29 cellular contexts compared by ENCODE assay signal in genomic region chr2:8509613-8510012, GRCh38.
"Had no signal": no experiment of that assay in that cellular context is flagged by ENCODE, and none has a peak within 500 bp of the region (broad histone marks: within the 10 kb centered on the region; RNA-seq: fewer than 3 reads in every experiment).

No MANE protein-coding gene starts in this region.

- H3K27me3 Mint-ChIP-seq: activated CD4-positive, alpha-beta T cell treated with anti-CD3 and anti-CD28 coated beads, Interleukin-2, amount 10 ng/mL, durations not matched to agents 7 days and 5 days; activated CD8-positive, alpha-beta memory T cell treated with anti-CD3 and anti-CD28 coated beads, Interleukin-2, amount 10 ng/mL, durations not matched to agents 7 days and 5 days; activated naive CD8-positive, alpha-beta T cell treated with anti-CD3 and anti-CD28 coated beads for 36 hours had no signal

- H3K27ac Mint-ChIP-seq: activated CD8-positive, alpha-beta memory T cell treated with anti-CD3 and anti-CD28 coated beads, Interleukin-2, amount 10 ng/mL, durations not matched to agents 7 days and 5 days; activated naive CD8-positive, alpha-beta T cell treated with anti-CD3 and anti-CD28 coated beads for 36 hours; T-helper 2 cell treated with Interferon-gamma antibody and Interleukin-4, amounts not matched to agents 5 μg/mL and 100 μg/mL, for 36 hours had no signal

- H3K27me3 ChIP-seq: adrenal gland, brain microvascular endothelial cell, SJSA1 had no signal

- H3K36me3 ChIP-seq: adrenal gland, brain microvascular endothelial cell, SJSA1 had no signal

- H3K4me3 Mint-ChIP-seq: activated CD4-positive, alpha-beta T cell treated with anti-CD3 and anti-CD28 coated beads, Interleukin-2, amount 10 ng/mL, durations not matched to agents 7 days and 5 days; activated CD8-positive, alpha-beta memory T cell treated with anti-CD3 and anti-CD28 coated beads, Interleukin-2, amount 10 ng/mL, durations not matched to agents 7 days and 5 days; activated naive CD8-positive, alpha-beta T cell treated with anti-CD3 and anti-CD28 coated beads for 36 hours; T-helper 1 cell treated with Interleukin-12 subunit alpha and Interleukin-12 subunit beta and Interleukin-4 antibody, amounts not matched to agents 30 μg/mL and 1 μg/mL, for 36 hours; T-helper 2 cell treated with Interferon-gamma antibody and Interleukin-4, amounts not matched to agents 5 μg/mL and 100 μg/mL, for 36 hours had no signal

- H3K4me3 ChIP-seq: adrenal gland, K562, SJSA1 had no signal

- DNase-seq: activated CD4-positive, alpha-beta T cell treated with anti-CD3 and anti-CD28 coated beads, Interleukin-2, amount 10 ng/mL, durations not matched to agents 7 days and 5 days; activated CD4-positive, alpha-beta T cell treated with anti-CD3 and anti-CD28 coated beads, Interleukin-2, amount 50 U/mL, for 48 hours; activated CD8-positive, alpha-beta memory T cell treated with anti-CD3 and anti-CD28 coated beads for 24 hours; activated CD8-positive, alpha-beta memory T cell treated with anti-CD3 and anti-CD28 coated beads, Interleukin-2, amount 10 ng/mL, durations not matched to agents 7 days and 5 days; activated CD8-positive, alpha-beta memory T cell treated with anti-CD3 and anti-CD28 coated beads, Interleukin-2, amount 50 U/mL, for 48 hours; activated effector memory CD4-positive, alpha-beta T cell treated with anti-CD3 and anti-CD28 coated beads, Interleukin-2, amount 50 U/mL, for 16 hours; activated naive CD4-positive, alpha-beta T cell; activated naive CD4-positive, alpha-beta T cell treated with anti-CD3 and anti-CD28 coated beads, Interleukin-2, amount 50 U/mL, for 16 hours; activated naive CD8-positive, alpha-beta T cell treated with anti-CD3 and anti-CD28 coated beads for 36 hours; activated T-cell treated with anti-CD3 and anti-CD28 coated beads, Interleukin-2, amount 50 U/mL, for 48 hours; adrenal gland; brain microvascular endothelial cell; IMR-90; NCI-H1105; NCI-H1417 treated with DMSO at 0.1 percent for 48 hours; NCI-H187 treated with DMSO at 0.1 percent for 48 hours; NCI-H2081; NCI-H226; NCI-H446 treated with DMSO at 0.1 percent for 48 hours; NCI-H524; NCI-H69; NCI-H82; SHP77 treated with DMSO at 0.1 percent for 48 hours; SK-N-SH had no signal

- ATAC-seq: activated CD8-positive, alpha-beta memory T cell treated with anti-CD3 and anti-CD28 coated beads, Interleukin-2, amount 10 ng/mL, durations not matched to agents 7 days and 5 days; K562; Panc1 had no signal

- H3K9me3 ChIP-seq: adrenal gland, SJSA1, SK-N-SH had no signal

- H3K27ac ChIP-seq: adrenal gland, brain microvascular endothelial cell, SJSA1 had no signal

- H3K4me2 ChIP-seq: SK-N-SH had no signal

- H3K9ac ChIP-seq: SK-N-SH had no signal
